12 cellular contexts compared by ENCODE assay signal in the genomic region with DNA sequence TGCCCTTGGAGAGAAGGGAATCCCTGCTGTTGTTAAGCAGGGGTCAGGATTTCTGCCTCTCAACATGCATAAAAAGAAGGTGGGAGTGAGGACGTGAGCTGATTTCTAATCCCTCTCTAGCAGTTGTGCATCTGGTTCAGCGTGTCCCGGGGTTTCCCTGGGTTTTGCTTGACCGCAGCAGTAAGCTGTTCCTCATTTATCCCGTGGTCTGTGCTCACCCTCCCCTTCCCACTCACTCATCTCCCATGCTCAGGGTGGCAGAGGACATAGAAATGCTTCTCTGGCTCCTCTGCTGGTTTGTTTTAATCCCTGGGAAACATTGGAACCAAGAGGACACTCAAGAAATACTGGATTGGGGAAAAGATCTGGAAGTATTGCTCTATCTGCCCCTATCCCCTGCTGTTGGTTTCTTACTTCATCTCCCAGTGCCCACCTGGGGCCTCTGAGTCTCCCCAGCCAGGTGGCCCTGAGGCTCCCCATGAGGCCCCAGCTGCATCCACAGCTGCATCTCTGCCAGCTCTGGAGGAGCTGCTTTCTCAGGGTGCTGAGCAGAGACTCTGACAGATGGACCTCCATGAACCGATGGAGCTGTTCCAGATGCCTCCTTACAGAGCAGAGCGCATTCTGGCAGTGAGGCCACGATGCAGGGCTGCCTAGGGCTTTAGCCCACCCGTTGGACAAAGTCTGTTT. TPM values are rescaled to one million over a fixed set of nuclear protein-coding genes. Genes with fewer than 3 reads are reported as not detected.
A peak's percentile ranks its signal among the peaks of the same experiment; 100 is the strongest.
DNase-seq lines count a peak whose midpoint lies in the region; ATAC-seq, FAIRE-seq and TF ChIP-seq lines count a peak whose summit lies in the region.
"Had no signal": no experiment of that assay in that cellular context is flagged by ENCODE, and none has a peak within 500 bp of the region (broad histone marks: within the 10 kb centered on the region; RNA-seq: fewer than 3 reads in every experiment).

No MANE protein-coding gene starts in this region.

- H3K79me2 ChIP-seq in Karpas-422 (ENCODE audit: low read length) = peaks cover 34% of the 10 kb centered on the region

- H3K4me1 ChIP-seq in naive thymus-derived CD4-positive, alpha-beta T cell (ENCODE audit: control insufficient read depth in 2 of 2, insufficient read depth in 2 of 2, low read length in 2 of 2) = peaks cover 3 to 34% of the 10 kb centered on the region in 2 donors
- peaks cover 0 to 22% (median 12%) of the 10 kb centered on the region in 4 donors for H3K4me1 ChIP-seq in stomach
- peaks cover 17% of the 10 kb centered on the region for H3K4me1 ChIP-seq in Karpas-422 (ENCODE audit: low read length)

- no peak for FAIRE-seq in GM19239 (lab: Jason Lieb, UNC)
- FAIRE-seq: endothelial cell of umbilical vein, G401.6 had no signal

- CTCF ChIA-PET in activated B cell treated with CpG ODN at 0.5 μM for 24 hours (lab: Charles Lee) = no interaction called here
- CTCF ChIA-PET in naive thymus-derived CD4-positive, alpha-beta T cell (lab: Charles Lee) = interaction anchor here (0.5 kb wide), 1 partner anchor 56 kb away, joined by 3 read pairs; no protein-coding TSS in a partner anchor

- in situ Hi-C loops in KBM-7 (cut with MboI; ENCODE audit: low pct_unique_long_range_greater_than_20kb, low sequenced_read_pairs) = no loop called here

- POLR2A ChIA-PET in activated B cell treated with CpG ODN at 0.5 μM for 24 hours (lab: Charles Lee) = interaction anchor here (0.9 to 1.0 kb wide), 2 partner anchors 12 to 35 kb away, joined by 3 to 4 read pairs; no protein-coding TSS in a partner anchor
- POLR2A ChIA-PET in naive thymus-derived CD4-positive, alpha-beta T cell (lab: Charles Lee) = interaction anchor here (0.9 to 1.7 kb wide), 3 partner anchors 11 to 36 kb away, joined by 3 to 5 read pairs (median 4); no protein-coding TSS in a partner anchor

- DNase-seq in GF-D8 (lab: John Stamatoyannopoulos, UW) (peak; percentile 38), KBM-7 (peak; percentile 57), activated B cell treated with CpG ODN at 0.5 μM for 24 hours (no peak), GM19239 (ENCODE audit: insufficient read length, low spot score) (no peak), stomach (no peak), Karpas-422 (no peak)
- DNase-seq in naive thymus-derived CD4-positive, alpha-beta T cell = no peak
- no peak for DNase-seq in stimulated activated CD4-positive, alpha-beta T cell treated with anti-CD3 and anti-CD28 coated beads, Interleukin-12 subunit alpha, Interleukin-12 subunit beta, amount 100 ng/mL, for 4 hours
- DNase-seq: activated effector memory CD4-positive, alpha-beta T cell treated with Interleukin-2 at 50 U/mL for 16 hours; SK-N-SH had no signal

- no peaks in the 10 kb centered on the region for H3K27me3 Mint-ChIP-seq in activated B cell treated with CpG ODN at 0.5 μM for 24 hours
- no peaks in the 10 kb centered on the region for H3K27me3 Mint-ChIP-seq in naive thymus-derived CD4-positive, alpha-beta T cell

- WGBS in stomach, 5 donors = 70 to 81% (median 78%) methylated on average over 7 to 9 of the region's 9 CpGs

- peaks cover 60% of the 10 kb centered on the region for H3K4me1 Mint-ChIP-seq in activated B cell treated with CpG ODN at 0.5 μM for 24 hours
- H3K4me1 Mint-ChIP-seq in naive thymus-derived CD4-positive, alpha-beta T cell = peaks cover 39 to 78% (median 68%) of the 10 kb centered on the region in 7 donors

- intact Hi-C loops in activated B cell treated with CpG ODN at 0.5 μM for 24 hours (cut with micrococcal nuclease) = no loop called here
- intact Hi-C loops in naive thymus-derived CD4-positive, alpha-beta T cell (cut with micrococcal nuclease) = no loop called here
- intact Hi-C loops in stomach (cut with DNase I; ENCODE audit: low total_unique reads) = no loop called here

- H3K36me3 Mint-ChIP-seq in activated B cell treated with CpG ODN at 0.5 μM for 24 hours (ENCODE audit: low read depth) = peaks cover 21% of the 10 kb centered on the region
- peaks cover 0 to 5% (median 0%) of the 10 kb centered on the region in 5 donors for H3K36me3 Mint-ChIP-seq in naive thymus-derived CD4-positive, alpha-beta T cell

- no peaks in the 10 kb centered on the region for H3K9me2 ChIP-seq in Karpas-422 (replicated peaks; ENCODE audit: insufficient read depth, low read length)
- H3K9me2 ChIP-seq: SK-N-SH had no signal

- H3K9ac ChIP-seq in Karpas-422 (ENCODE audit: low read length) = no peak overlapping the region
- H3K9ac ChIP-seq: SK-N-SH had no signal

- no peak overlapping the region for H3K4me2 ChIP-seq in Karpas-422 (ENCODE audit: low read depth, low read length, poor library complexity, severe bottlenecking)
- H3K4me2 ChIP-seq: SK-N-SH had no signal

- H3K27ac Mint-ChIP-seq in activated B cell treated with CpG ODN at 0.5 μM for 24 hours = peak overlapping the region; percentile 66
- peak overlapping the region in 7 of 9 donors; percentile 61 to 87 (median 69) for H3K27ac Mint-ChIP-seq in naive thymus-derived CD4-positive, alpha-beta T cell

- no peaks in the 10 kb centered on the region for H3K36me3 ChIP-seq in naive thymus-derived CD4-positive, alpha-beta T cell (ENCODE audit: control insufficient read depth in 2 of 3, insufficient read depth in 3 of 3, low read length in 3 of 3)
- H3K36me3 ChIP-seq in stomach = no peaks in the 10 kb centered on the region
- H3K36me3 ChIP-seq in Karpas-422 (ENCODE audit: insufficient read depth, low read length) = no peaks in the 10 kb centered on the region

- no peak for TF ChIP-seq EP300 in stomach (IDR thresholded peaks at IDR 0.05)

- H3K9me3 Mint-ChIP-seq in activated B cell treated with CpG ODN at 0.5 μM for 24 hours = no peaks in the 10 kb centered on the region
- H3K9me3 Mint-ChIP-seq in naive thymus-derived CD4-positive, alpha-beta T cell = no peaks in the 10 kb centered on the region

- H2AFZ ChIP-seq in Karpas-422 (ENCODE audit: low read length) = no peak overlapping the region

- no peak for TF ChIP-seq POLR2A in stomach (IDR thresholded peaks at IDR 0.05)

- TF ChIP-seq CTCF in activated B cell treated with CpG ODN at 0.5 μM for 24 hours (IDR thresholded peaks at IDR 0.05) = no peak
- no peak for TF ChIP-seq CTCF in stomach (IDR thresholded peaks at IDR 0.05)

- peak overlapping the region; percentile 25 for H3K27ac ChIP-seq in naive thymus-derived CD4-positive, alpha-beta T cell (ENCODE audit: low read depth, low read length)
- H3K27ac ChIP-seq in stomach = no peak overlapping the region
- no peak overlapping the region for H3K27ac ChIP-seq in Karpas-422 (ENCODE audit: low read length)

- ATAC-seq in activated B cell treated with CpG ODN at 0.5 μM for 24 hours (ENCODE audit: low read depth) = peak; percentile 36
- ATAC-seq in naive thymus-derived CD4-positive, alpha-beta T cell = peak; percentile 78

- H3K4me3 ChIP-seq in naive thymus-derived CD4-positive, alpha-beta T cell (ENCODE audit: low read length) = no peak overlapping the region
- H3K4me3 ChIP-seq in stomach = no peak overlapping the region
- H3K4me3 ChIP-seq in Karpas-422 (ENCODE audit: low read length) = no peak overlapping the region

- peak overlapping the region; percentile 4 for H3K4me3 Mint-ChIP-seq in activated B cell treated with CpG ODN at 0.5 μM for 24 hours
- peak overlapping the region in 5 of 10 donors; percentile 41 to 65 (median 49) for H3K4me3 Mint-ChIP-seq in naive thymus-derived CD4-positive, alpha-beta T cell

- no peaks in the 10 kb centered on the region for H3K27me3 ChIP-seq in naive thymus-derived CD4-positive, alpha-beta T cell (ENCODE audit: control insufficient read depth in 2 of 2, insufficient read depth in 2 of 2, low read length in 2 of 2)
- H3K27me3 ChIP-seq in stomach = no peaks in the 10 kb centered on the region
- no peaks in the 10 kb centered on the region for H3K27me3 ChIP-seq in Karpas-422 (ENCODE audit: low read length)

- H3K9me3 ChIP-seq in naive thymus-derived CD4-positive, alpha-beta T cell (ENCODE audit: control insufficient read depth in 2 of 3, low read length in 3 of 3) = no peaks in the 10 kb centered on the region
- no peaks in the 10 kb centered on the region for H3K9me3 ChIP-seq in stomach
- no peaks in the 10 kb centered on the region for H3K9me3 ChIP-seq in Karpas-422 (ENCODE audit: low read length)
- H3K9me3 ChIP-seq: SK-N-SH had no signal

- H4K20me1 ChIP-seq in Karpas-422 (ENCODE audit: insufficient read depth, low read depth, low read length) = peaks cover 55% of the 10 kb centered on the region

RNA-seq across cellular contexts. Expression of a gene that starts 36.2 kb away (rescaled TPM):
- 52.6 and 60.1 TPM in 2 replicates for total RNA-seq in activated B cell treated with CpG ODN at 0.5 μM for 24 hours
- total RNA-seq in naive thymus-derived CD4-positive, alpha-beta T cell = 10 to 100 TPM; 19.1 to 38.6 (median 28.6) TPM
- polyA plus RNA-seq in naive thymus-derived CD4-positive, alpha-beta T cell = 1 to 10 TPM in 1 of 2 donors, under 1 TPM in 1; 0.77 to 1.1 TPM
- total RNA-seq in stomach = 10 to 100 TPM; 14.7 to 31.5 (median 17.8) TPM
- 1 to 10 TPM; 1.7 to 2.2 (median 1.8) TPM for polyA plus RNA-seq in stomach
- 11.6 and 13.6 TPM in 2 replicates for total RNA-seq in Karpas-422 (2014; rRNA removed; shearing (Covaris generic); ENCODE audit: low replicate concordance)

Comparison
In these comparisons a context has a peak if more than half of its experiments do, and no peak if none do; other contexts are left out.
1. DNase-seq: peak in GF-D8 (single experiment) and KBM-7 (single experiment); none in activated B cell treated with CpG ODN at 0.5 μM for 24 hours (single experiment), naive thymus-derived CD4-positive, alpha-beta T cell (0 of 9), stimulated activated CD4-positive, alpha-beta T cell treated with anti-CD3 and anti-CD28 coated beads, Interleukin-12 subunit alpha, Interleukin-12 subunit beta, amount 100 ng/mL, for 4 hours (single experiment), GM19239 (single experiment), stomach (single experiment) and Karpas-422 (single experiment).